ENCODE assay signal across 19 cellular contexts in the genomic region with DNA sequence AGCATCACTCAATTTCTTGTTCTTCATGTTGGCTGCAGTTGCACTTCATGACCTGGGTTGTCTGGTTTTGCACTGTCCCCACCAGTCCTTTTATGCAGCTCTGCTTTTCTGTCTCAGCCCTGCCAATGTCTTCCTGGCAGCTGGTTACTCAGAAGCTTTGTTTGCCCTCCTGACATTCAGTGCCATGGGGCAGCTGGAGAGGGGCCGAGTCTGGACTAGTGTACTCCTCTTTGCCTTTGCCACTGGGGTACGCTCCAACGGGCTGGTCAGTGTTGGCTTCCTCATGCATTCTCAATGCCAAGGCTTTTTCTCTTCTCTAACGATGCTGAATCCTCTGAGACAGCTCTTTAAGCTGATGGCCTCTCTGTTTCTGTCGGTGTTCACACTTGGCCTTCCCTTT.
"Had no signal": no experiment of that assay in that cellular context is flagged by ENCODE, and none has a peak within 500 bp of the region (broad histone marks: within the 10 kb centered on the region; RNA-seq: fewer than 3 reads in every experiment).

No MANE protein-coding gene starts in this region.

- H3K4me3 ChIP-seq: right atrium auricular region, suprapubic skin, upper lobe of left lung had no signal

- H3K27me3 ChIP-seq: right atrium auricular region, suprapubic skin, upper lobe of left lung had no signal

- H3K27ac Mint-ChIP-seq: nephron progenitor cell, progenitor cell of endocrine pancreas, WTC11 had no signal

- H3K9me3 Mint-ChIP-seq: nephron progenitor cell, WTC11 had no signal

- H3K9me3 ChIP-seq: right atrium auricular region, suprapubic skin, upper lobe of left lung had no signal

- DNase-seq: activated CD4-positive, alpha-beta T cell treated with anti-CD3 and anti-CD28 coated beads for 48 hours; activated CD8-positive, alpha-beta memory T cell treated with anti-CD3 and anti-CD28 coated beads for 24 hours; activated effector memory CD4-positive, alpha-beta T cell treated with Interleukin-2 at 50 U/mL for 16 hours; activated naive CD4-positive, alpha-beta T cell treated with anti-CD3 and anti-CD28 coated beads, Interleukin-2, amount 50 U/mL, for 16 hours; cerebellar nuclear complex; effector CD8-positive, alpha-beta T cell; foreskin melanocyte; nephron progenitor cell; occipital lobe; small intestine; stimulated activated CD4-positive, alpha-beta T cell treated with anti-CD3 and anti-CD28 coated beads, Interleukin-4, amount 100 ng/mL, for 4 hours; stimulated activated CD8-positive, alpha-beta memory T cell treated with anti-CD3 and anti-CD28 coated beads, Interleukin-4, amount 100 ng/mL, for 48 hours; stimulated activated naive CD8-positive, alpha-beta T cell treated with anti-CD3 and anti-CD28 coated beads, Interleukin-15, Interleukin-2, amounts not matched to agents 100 U/mL and 50 U/mL, for 24 hours; T-helper 2 cell; upper lobe of left lung had no signal

- H3K4me3 Mint-ChIP-seq: nephron progenitor cell, WTC11 had no signal

- ATAC-seq: stimulated activated naive CD8-positive, alpha-beta T cell treated with anti-CD3 and anti-CD28 coated beads, Interleukin-15, Interleukin-2, amounts not matched to agents 100 U/mL and 50 U/mL, for 24 hours; WTC11 had no signal

- H3K27me3 Mint-ChIP-seq: progenitor cell of endocrine pancreas had no signal

- H3K27ac ChIP-seq: right atrium auricular region, suprapubic skin, upper lobe of left lung had no signal
